Comparison of ENCODE assay signal across 9 cellular contexts in the genomic region with DNA sequence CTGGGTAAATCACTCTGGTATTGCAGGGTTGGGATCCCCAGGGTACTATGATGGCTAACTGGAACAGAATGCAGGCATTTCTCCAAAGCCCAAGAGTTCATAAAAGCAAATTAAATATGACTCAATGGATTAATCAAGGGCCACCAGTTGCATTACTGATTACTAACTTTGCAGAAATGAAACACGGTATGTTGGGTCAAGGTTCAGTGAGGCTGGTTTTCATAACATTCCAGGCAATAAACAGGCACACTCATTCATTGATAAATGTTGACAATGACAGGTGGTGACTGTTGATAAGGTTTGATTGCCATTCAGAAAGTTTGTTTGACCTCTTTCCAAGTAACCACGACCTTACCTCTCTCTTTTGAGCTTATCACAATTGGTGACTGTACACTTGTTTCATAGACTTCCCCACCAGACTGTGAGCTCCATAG. TPM values are rescaled to one million over a fixed set of nuclear protein-coding genes. Genes with fewer than 3 reads are reported as not detected.
A peak's percentile ranks its signal among the peaks of the same experiment; 100 is the strongest.
DNase-seq lines count a peak whose midpoint lies in the region; FAIRE-seq and TF ChIP-seq lines count a peak whose summit lies in the region.
"Had no signal": no experiment of that assay in that cellular context is flagged by ENCODE, and none has a peak within 500 bp of the region (broad histone marks: within the 10 kb centered on the region; RNA-seq: fewer than 3 reads in every experiment).

No MANE protein-coding gene starts in this region.

- no peaks in the 10 kb centered on the region for H3K9me3 ChIP-seq in mucosa of rectum (ENCODE audit: control insufficient read depth in 2 of 2, low read length in 2 of 2)

- H3K27ac ChIP-seq in mucosa of rectum (ENCODE audit: low read depth in 2 of 2, low read length in 2 of 2), result peak overlapping the region; percentile 92 to 97

- peak overlapping the region; percentile 81 to 88 for H3K9ac ChIP-seq in mucosa of rectum (ENCODE audit: low read depth in 1 of 2, low read length in 2 of 2)

- H3K36me3 ChIP-seq in bronchial epithelial cell (ENCODE audit: control insufficient read depth, insufficient read depth, low read length) (peaks cover 3% of the 10 kb centered on the region), mucosa of rectum (ENCODE audit: control insufficient read depth in 2 of 2, insufficient read depth in 2 of 2, low read length in 2 of 2) (peaks cover 1 to 5% of the 10 kb centered on the region in 2 donors)

- H3K4me1 ChIP-seq in mucosa of rectum (ENCODE audit: control insufficient read depth in 2 of 2, insufficient read depth in 2 of 2, low read length in 2 of 2), result peaks cover 21 to 26% of the 10 kb centered on the region in 2 donors

- in situ Hi-C loops in G401 (cut with HindIII; ENCODE audit: low sequenced_read_pairs), result no loop called here

- no peak for FAIRE-seq in bronchial epithelial cell (lab: Jason Lieb, UNC)

- DNase-seq in EL (peak; percentile 89), LHCN-M2 (ENCODE audit: low read depth) (peak; percentile 95), bronchial epithelial cell (ENCODE audit: low read depth) (peak; percentile 61), T-helper 9 cell (no peak), middle frontal gyrus (ENCODE audit: extremely low spot score, low spot score) (no peak), G401 (ENCODE audit: low spot score) (no peak), NAMALWA (ENCODE audit: low spot score) (no peak)

- peak overlapping the region; percentile 99 for H3K4me3 ChIP-seq in bronchial epithelial cell (ENCODE audit: low read depth, low read length)
- peak overlapping the region; percentile 93 to 95 for H3K4me3 ChIP-seq in mucosa of rectum (ENCODE audit: low read length in 2 of 2)

- H3K27me3 ChIP-seq in bronchial epithelial cell (ENCODE audit: control insufficient read depth, insufficient read depth, low read length) (no peaks in the 10 kb centered on the region), mucosa of rectum (ENCODE audit: control insufficient read depth in 2 of 2, insufficient read depth in 2 of 2, low read length in 2 of 2) (no peaks in the 10 kb centered on the region)

- TF ChIP-seq CTCF in bronchial epithelial cell (IDR thresholded peaks at IDR 0.05; ENCODE audit: insufficient read depth, low read length, severe bottlenecking), result no peak

RNA-seq across cellular contexts. Expression of a gene that starts 0.5 kb away (rescaled TPM):
- total RNA-seq in LHCN-M2 (2014; rRNA removed) (176 and 182 TPM in 2 replicates), bronchial epithelial cell (20.5 and 23.4 TPM in 2 replicates)
- polyA plus RNA-seq in LHCN-M2 (2012), result 120 TPM
- 91.4 and 95.6 TPM in 2 replicates for total RNA-seq in G401 (2014; rRNA removed; shearing (Covaris generic))

RNA-seq across cellular contexts. Expression of a gene that starts 12.0 kb away (rescaled TPM):
- total RNA-seq in LHCN-M2 (2014; rRNA removed) (151 and 152 TPM in 2 replicates), bronchial epithelial cell (80.9 and 82.9 TPM in 2 replicates)
- polyA plus RNA-seq in LHCN-M2 (2012), result 89.7 TPM
- 161 and 172 TPM in 2 replicates for total RNA-seq in G401 (2014; rRNA removed; shearing (Covaris generic))

RNA-seq across cellular contexts. Expression of a gene that starts 23.9 kb away (rescaled TPM):
- total RNA-seq in LHCN-M2 (2014; rRNA removed), result not detected in 2 replicates
- polyA plus RNA-seq in LHCN-M2 (2012), result not detected
- not detected in 2 replicates for total RNA-seq in bronchial epithelial cell
- not detected in 2 replicates for total RNA-seq in G401 (2014; rRNA removed; shearing (Covaris generic))
- total RNA-seq: activated CD8-positive, alpha-beta memory T cell treated with anti-CD3 and anti-CD28 coated beads for 36 hours had no signal

RNA-seq across cellular contexts. Expression of a gene that starts 53.7 kb away (rescaled TPM):
- total RNA-seq in LHCN-M2 (2014; rRNA removed) (not detected in 2 replicates), bronchial epithelial cell (0.26 and 0.38 TPM in 2 replicates)
- polyA plus RNA-seq in LHCN-M2 (2012), result not detected
- not detected in 2 replicates for total RNA-seq in G401 (2014; rRNA removed; shearing (Covaris generic))

Comparison
In these comparisons a context has a peak if more than half of its experiments do, and no peak if none do; other contexts are left out.
1. DNase-seq: peak in EL (single experiment), LHCN-M2 (single experiment) and bronchial epithelial cell (single experiment); none in T-helper 9 cell (single experiment), middle frontal gyrus (single experiment), G401 (single experiment) and NAMALWA (single experiment).